ENCODE assay signal across 8 cellular contexts in genomic region chr19:10194500-10195198, GRCh38. TPM values are rescaled to one million over a fixed set of nuclear protein-coding genes. Genes with fewer than 3 reads are reported as not detected.
DNase-seq lines count a peak whose midpoint lies in the region.

Gene DNMT1, minus strand, starts transcription at chr19:10194953. Its CDS starts 54 bp downstream, at chr19:10194899.

- H2AFZ ChIP-seq in neuron (ENCODE audit: low read depth, low read length): peak within 1 kb of the TSS; percentile 78

- H3K27ac ChIP-seq in SJSA1: peak within 1 kb of the TSS; percentile 95

- in situ Hi-C loops in G401 (cut with HindIII; ENCODE audit: low sequenced_read_pairs): no loop called here

- DNase-seq in G401 (ENCODE audit: low spot score): peak; percentile 97
- DNase-seq in HCEC 1CT: peak; percentile 98
- DNase-seq in MV-4-11 (lab: John Stamatoyannopoulos, UW): peak; percentile 98
- peak; percentile 98 to 99 for DNase-seq in SJSA1 (ENCODE audit: low read depth in 1 of 2, low spot score in 2 of 2)
- peak; percentile 93 to 94 (median 94) for DNase-seq in activated naive CD4-positive, alpha-beta T cell (lab: John Stamatoyannopoulos, UW)
- peak; percentile 93 for DNase-seq in foreskin melanocyte
- peak; percentile 88 for DNase-seq in stromal cell of bone marrow (ENCODE audit: low read depth)

- peaks cover 44% of the 10 kb centered on the region for H3K36me3 ChIP-seq in SJSA1
- peaks cover 9% of the 10 kb centered on the region for H3K36me3 ChIP-seq in neuron (ENCODE audit: insufficient read depth, low read length)

- H3K9me3 ChIP-seq in SJSA1 (replicated peaks) (no peaks in the 10 kb centered on the region), neuron (ENCODE audit: low read length) (no peaks in the 10 kb centered on the region)

- H3K27me3 ChIP-seq in SJSA1 (replicated peaks) (no peaks in the 10 kb centered on the region), neuron (ENCODE audit: insufficient read depth, low read length) (no peaks in the 10 kb centered on the region)

- H3K4me1 ChIP-seq in SJSA1 (replicated peaks): peaks cover 25% of the 10 kb centered on the region
- peaks cover 12% of the 10 kb centered on the region for H3K4me1 ChIP-seq in neuron (ENCODE audit: insufficient read depth, low read length)

- H3K4me3 ChIP-seq in SJSA1: peak within 1 kb of the TSS; percentile 78
- peak within 1 kb of the TSS; percentile 89 for H3K4me3 ChIP-seq in neuron (ENCODE audit: low read length)

RNA-seq across cellular contexts. Expression of gene DNMT1, which starts in this region (rescaled TPM):
- 36.9 and 72.9 TPM in 2 replicates for total RNA-seq in G401 (2014; rRNA removed; shearing (Covaris generic))
- total RNA-seq in SJSA1 (2014; rRNA removed; shearing (Covaris generic)): 120 and 170 TPM in 2 replicates

Comparison
In these comparisons a context has a peak if more than half of its experiments do, and no peak if none do; other contexts are left out.
1. Peak in every context shown above with its lines: DNase-seq, H3K4me3 ChIP-seq and H3K27ac ChIP-seq.